In genomic region chr15:80157215-80157614, GRCh38 we compare ENCODE assay signal across 21 cellular contexts. TPM values are rescaled to one million over a fixed set of nuclear protein-coding genes. Genes with fewer than 3 reads are reported as not detected.
A peak's percentile ranks its signal among the peaks of the same experiment; 100 is the strongest.
DNase-seq lines count a peak whose midpoint lies in the region; ATAC-seq and TF ChIP-seq lines count a peak whose summit lies in the region.
"Had no signal": no experiment of that assay in that cellular context is flagged by ENCODE, and none has a peak within 500 bp of the region (broad histone marks: within the 10 kb centered on the region; RNA-seq: fewer than 3 reads in every experiment).

No MANE protein-coding gene starts in this region.

- peaks cover under 1 to 25% (median 16%) of the 10 kb centered on the region in 11 experiments; a peak in 21 of 22 replicates for H3K36me3 ChIP-seq in BLaER1 treated with 17β-estradiol and CSF1 and Interleukin-3, amounts not matched to agents 10 nM and 100 nM
- no peaks in the 10 kb centered on the region for H3K36me3 ChIP-seq in mesendoderm (ENCODE audit: control insufficient read depth, insufficient read depth, low read length)

- no peaks in the 10 kb centered on the region for H4K20me1 ChIP-seq in BLaER1 treated with 17β-estradiol and CSF1 and Interleukin-3, amounts not matched to agents 10 nM and 100 nM

- no peak overlapping the region for H4K8ac ChIP-seq in mesendoderm (ENCODE audit: low read depth, low read length)

- no peak overlapping the region for H2BK15ac ChIP-seq in mesendoderm (replicated peaks; ENCODE audit: low read depth)

- peak overlapping the region; percentile 18 for H3K23ac ChIP-seq in mesendoderm (ENCODE audit: low read length)

- no peak overlapping the region for H2BK5ac ChIP-seq in mesendoderm (ENCODE audit: low read length)

- intact Hi-C loops in posterior vena cava (cut with DNase I) = loop anchor here in 1 of 2 donors (10.0 kb wide), 1 partner anchor 102 kb away; the partner anchor contains the start of gene ZFAND6

- WGBS in mesendoderm (ENCODE audit: extremely low coverage, insufficient coverage, low lambda C conversion rate) = no CpG with 5 or more reads among the region's 5 CpGs

- H3K18ac ChIP-seq in mesendoderm (ENCODE audit: low read length) = no peak overlapping the region

- H4K5ac ChIP-seq in mesendoderm (ENCODE audit: low read length) = no peak overlapping the region

- H3K4me3 ChIP-seq in BLaER1 treated with 17β-estradiol and CSF1 and Interleukin-3, amounts not matched to agents 10 nM and 100 nM = no peak overlapping the region
- H3K4me3 ChIP-seq in fibroblast of villous mesenchyme (ENCODE audit: low read depth, low read length) (no peak overlapping the region), mesendoderm (ENCODE audit: low read length) (no peak overlapping the region)
- H3K4me3 ChIP-seq: K562, PC-9 had no signal

- no peaks in the 10 kb centered on the region for H3K27me3 ChIP-seq in BLaER1 treated with 17β-estradiol and CSF1 and Interleukin-3, amounts not matched to agents 10 nM and 100 nM
- no peaks in the 10 kb centered on the region for H3K27me3 ChIP-seq in mesendoderm (ENCODE audit: insufficient read depth, low read length, poor library complexity)

- H3K9me3 ChIP-seq in BLaER1 treated with 17β-estradiol and CSF1 and Interleukin-3, amounts not matched to agents 10 nM and 100 nM (replicated peaks in 1 of 11) = no peaks in the 10 kb centered on the region
- H3K9me3 ChIP-seq: SK-N-SH had no signal

- H3K4ac ChIP-seq in mesendoderm (ENCODE audit: low read depth, low read length) = no peak overlapping the region

- DNase-seq in KBM-7 (peak; percentile 52), fibroblast of villous mesenchyme (ENCODE audit: low read depth) (peak; percentile 67), mesendoderm (no peak), posterior vena cava (ENCODE audit: low spot score) (no peak), hepatic stellate cell (ENCODE audit: low spot score) (no peak)
- DNase-seq: C1 segment of cervical spinal cord; Calu3; CD8-positive, alpha-beta T cell; NCI-H1092 treated with DMSO at 0.1 percent for 48 hours; NCI-H1436 treated with DMSO at 0.1 percent for 48 hours; NCI-H2029 treated with DMSO at 0.1 percent for 48 hours; NCI-H226; NCI-H524; NCI-H774; PC-9; RPMI8226; SHP77 treated with DMSO at 0.1 percent for 48 hours; SK-N-SH had no signal

- H3K9ac ChIP-seq in BLaER1 treated with 17β-estradiol and CSF1 and Interleukin-3, amounts not matched to agents 10 nM and 100 nM = no peak overlapping the region
- H3K9ac ChIP-seq in mesendoderm (ENCODE audit: low read length) = no peak overlapping the region
- H3K9ac ChIP-seq: SK-N-SH had no signal

- no peak for ATAC-seq in GM21381 (IDR thresholded peaks at IDR 0.05; ENCODE audit: unreplicated experiment)
- ATAC-seq: CD8-positive, alpha-beta T cell; K562 had no signal

- in situ Hi-C loops in KBM-7 (cut with MboI; ENCODE audit: low pct_unique_long_range_greater_than_20kb, low sequenced_read_pairs) = loop anchor here (25.0 kb wide), 1 partner anchor 270 kb away; the partner anchor contains the start of gene MTHFS

- H3K79me1 ChIP-seq in mesendoderm (ENCODE audit: low read length) = no peaks in the 10 kb centered on the region

- H3K27ac ChIP-seq in BLaER1 treated with 17β-estradiol and CSF1 and Interleukin-3, amounts not matched to agents 10 nM and 100 nM = peak overlapping the region in 2 of 11 experiments; percentile 9 to 89; a peak in 3 of 22 replicates
- no peak overlapping the region for H3K27ac ChIP-seq in mesendoderm (ENCODE audit: low read depth, low read length)
- H3K27ac ChIP-seq: PC-9 had no signal

- no peak overlapping the region for H2BK120ac ChIP-seq in mesendoderm (ENCODE audit: low read depth, low read length)

- TF ChIP-seq CTCF in fibroblast of villous mesenchyme (IDR thresholded peaks at IDR 0.05; ENCODE audit: insufficient read depth, low read depth, low read length) = no peak

- no peak overlapping the region for H2AK5ac ChIP-seq in mesendoderm (ENCODE audit: low read length)

- H3K4me2 ChIP-seq in BLaER1 treated with 17β-estradiol and CSF1 and Interleukin-3, amounts not matched to agents 10 nM and 100 nM = peak overlapping the region in 9 of 11 experiments; percentile 0 to 95 (median 37); a peak in 13 of 22 replicates
- no peak overlapping the region for H3K4me2 ChIP-seq in mesendoderm (ENCODE audit: low read length)
- H3K4me2 ChIP-seq: PC-9, SK-N-SH had no signal

- H3K79me2 ChIP-seq in mesendoderm (ENCODE audit: control insufficient read depth, insufficient read depth, low read length) = no peaks in the 10 kb centered on the region

- peaks cover 58 to 90% (median 78%) of the 10 kb centered on the region in 10 experiments for H3K4me1 ChIP-seq in BLaER1 treated with 17β-estradiol and CSF1 and Interleukin-3, amounts not matched to agents 10 nM and 100 nM
- no peaks in the 10 kb centered on the region for H3K4me1 ChIP-seq in mesendoderm (ENCODE audit: control insufficient read depth, low read depth, low read length)

- no peak overlapping the region for H3K56ac ChIP-seq in mesendoderm (ENCODE audit: low read length)

RNA-seq across cellular contexts. Expression of gene FAH, which starts 4.4 kb away (rescaled TPM):
- total RNA-seq in fibroblast of villous mesenchyme (21.9 and 27.2 TPM in 2 replicates), posterior vena cava (10 to 100 TPM; 20.5 to 22.4 TPM)
- 10.8 TPM for polyA plus RNA-seq in mesendoderm (2013, experiment 1 of 2)
- 10.2 TPM for polyA plus RNA-seq in mesendoderm (2013, experiment 2 of 2)

Comparison
In these comparisons a context has a peak if more than half of its experiments do, and no peak if none do; other contexts are left out.
1. DNase-seq: peak in KBM-7 (single experiment) and fibroblast of villous mesenchyme (single experiment); none in mesendoderm (single experiment), posterior vena cava (single experiment) and hepatic stellate cell (single experiment).